Comparison of ENCODE assay signal across 23 cellular contexts in the genomic region with DNA sequence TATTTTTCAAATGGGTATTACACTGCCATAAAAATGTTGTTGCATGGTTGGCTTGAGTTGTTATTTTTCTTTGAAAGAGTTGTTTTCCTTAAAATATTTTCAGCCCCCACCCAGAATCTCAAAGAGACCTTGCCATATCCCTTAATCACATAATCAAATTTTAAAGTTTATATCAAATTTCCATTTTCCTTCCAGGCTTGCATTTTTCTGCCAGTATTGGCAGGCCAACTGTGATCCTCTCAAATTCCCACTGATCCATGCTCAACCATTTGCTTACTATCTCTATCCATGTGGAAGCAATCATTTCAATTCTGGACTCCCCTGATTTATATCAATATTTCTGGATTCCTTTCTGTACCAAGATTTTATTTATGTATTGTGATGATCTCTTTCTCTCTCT.
"Had no signal": no experiment of that assay in that cellular context is flagged by ENCODE, and none has a peak within 500 bp of the region (broad histone marks: within the 10 kb centered on the region; RNA-seq: fewer than 3 reads in every experiment).

No MANE protein-coding gene starts in this region.

- DNase-seq: activated B cell treated with CpG ODN at 0.5 μM for 24 hours; activated CD4-positive, alpha-beta memory T cell treated with anti-CD3 and anti-CD28 coated beads, Interleukin-2, amount 10 ng/mL, durations not matched to agents 7 days and 5 days; activated CD4-positive, alpha-beta T cell treated with anti-CD3 and anti-CD28 coated beads for 4 hours; activated CD8-positive, alpha-beta memory T cell treated with anti-CD3 and anti-CD28 coated beads, Interleukin-2, amount 10 ng/mL, durations not matched to agents 7 days and 5 days; activated effector memory CD4-positive, alpha-beta T cell treated with anti-CD3 and anti-CD28 coated beads, Interleukin-2, amount 50 U/mL, for 16 hours; activated naive CD4-positive, alpha-beta T cell treated with anti-CD3 and anti-CD28 coated beads, Interleukin-2, amount 10 ng/mL, durations not matched to agents 7 days and 5 days; activated T-cell treated with anti-CD3 and anti-CD28 coated beads for 4 hours; central memory CD4-positive, alpha-beta T cell; colonic mucosa; endodermal cell; esophagus squamous epithelium; foreskin keratinocyte; kidney; lower lobe of right lung; naive B cell; stimulated activated CD4-positive, alpha-beta T cell treated with anti-CD3 and anti-CD28 coated beads, Interleukin-12 subunit alpha, Interleukin-12 subunit beta, amount 100 ng/mL, for 4 hours; stimulated activated CD4-positive, alpha-beta T cell treated with anti-CD3 and anti-CD28 coated beads, Interleukin-4, amount 100 ng/mL, for 4 hours; stimulated activated naive CD8-positive, alpha-beta T cell treated with anti-CD3 and anti-CD28 coated beads, Interleukin-15, Interleukin-2, amounts not matched to agents 100 U/mL and 50 U/mL, for 24 hours; substantia nigra; T-helper 9 cell; tibial artery had no signal

- FAIRE-seq: kidney had no signal

- H3K27me3 Mint-ChIP-seq: naive B cell had no signal

- H3K36me3 Mint-ChIP-seq: activated CD8-positive, alpha-beta memory T cell treated with anti-CD3 and anti-CD28 coated beads, Interleukin-2, amount 10 ng/mL, durations not matched to agents 7 days and 5 days; activated naive CD4-positive, alpha-beta T cell treated with anti-CD3 and anti-CD28 coated beads, Interleukin-2, amount 10 ng/mL, durations not matched to agents 7 days and 5 days; naive B cell had no signal

- H3K27ac Mint-ChIP-seq: activated B cell treated with CpG ODN at 0.5 μM for 24 hours; activated CD4-positive, alpha-beta memory T cell treated with anti-CD3 and anti-CD28 coated beads, Interleukin-2, amount 10 ng/mL, durations not matched to agents 7 days and 5 days; activated CD8-positive, alpha-beta memory T cell treated with anti-CD3 and anti-CD28 coated beads, Interleukin-2, amount 10 ng/mL, durations not matched to agents 7 days and 5 days; activated naive CD4-positive, alpha-beta T cell treated with anti-CD3 and anti-CD28 coated beads, Interleukin-2, amount 10 ng/mL, durations not matched to agents 7 days and 5 days; endodermal cell; neural progenitor cell; progenitor cell of endocrine pancreas had no signal

- H3K4me3 Mint-ChIP-seq: activated B cell treated with CpG ODN at 0.5 μM for 24 hours; activated CD4-positive, alpha-beta memory T cell treated with anti-CD3 and anti-CD28 coated beads, Interleukin-2, amount 10 ng/mL, durations not matched to agents 7 days and 5 days; activated CD8-positive, alpha-beta memory T cell treated with anti-CD3 and anti-CD28 coated beads, Interleukin-2, amount 10 ng/mL, durations not matched to agents 7 days and 5 days; activated naive CD4-positive, alpha-beta T cell treated with anti-CD3 and anti-CD28 coated beads, Interleukin-2, amount 10 ng/mL, durations not matched to agents 7 days and 5 days; endodermal cell; naive B cell; neural progenitor cell had no signal

- H3K4me1 Mint-ChIP-seq: activated B cell treated with CpG ODN at 0.5 μM for 24 hours; activated CD4-positive, alpha-beta memory T cell treated with anti-CD3 and anti-CD28 coated beads, Interleukin-2, amount 10 ng/mL, durations not matched to agents 7 days and 5 days; activated CD8-positive, alpha-beta memory T cell treated with anti-CD3 and anti-CD28 coated beads, Interleukin-2, amount 10 ng/mL, durations not matched to agents 7 days and 5 days; activated naive CD4-positive, alpha-beta T cell treated with anti-CD3 and anti-CD28 coated beads, Interleukin-2, amount 10 ng/mL, durations not matched to agents 7 days and 5 days; endodermal cell; naive B cell had no signal

- ATAC-seq: activated CD8-positive, alpha-beta memory T cell treated with anti-CD3 and anti-CD28 coated beads, Interleukin-2, amount 10 ng/mL, durations not matched to agents 7 days and 5 days; foreskin keratinocyte; lower lobe of right lung; stimulated activated naive CD8-positive, alpha-beta T cell treated with anti-CD3 and anti-CD28 coated beads, Interleukin-15, Interleukin-2, amounts not matched to agents 100 U/mL and 50 U/mL, for 24 hours had no signal

- H3K9me3 Mint-ChIP-seq: activated B cell treated with CpG ODN at 0.5 μM for 24 hours; activated CD4-positive, alpha-beta memory T cell treated with anti-CD3 and anti-CD28 coated beads, Interleukin-2, amount 10 ng/mL, durations not matched to agents 7 days and 5 days; activated naive CD4-positive, alpha-beta T cell treated with anti-CD3 and anti-CD28 coated beads, Interleukin-2, amount 10 ng/mL, durations not matched to agents 7 days and 5 days; endodermal cell; naive B cell; neural progenitor cell had no signal
